In the genomic region with DNA sequence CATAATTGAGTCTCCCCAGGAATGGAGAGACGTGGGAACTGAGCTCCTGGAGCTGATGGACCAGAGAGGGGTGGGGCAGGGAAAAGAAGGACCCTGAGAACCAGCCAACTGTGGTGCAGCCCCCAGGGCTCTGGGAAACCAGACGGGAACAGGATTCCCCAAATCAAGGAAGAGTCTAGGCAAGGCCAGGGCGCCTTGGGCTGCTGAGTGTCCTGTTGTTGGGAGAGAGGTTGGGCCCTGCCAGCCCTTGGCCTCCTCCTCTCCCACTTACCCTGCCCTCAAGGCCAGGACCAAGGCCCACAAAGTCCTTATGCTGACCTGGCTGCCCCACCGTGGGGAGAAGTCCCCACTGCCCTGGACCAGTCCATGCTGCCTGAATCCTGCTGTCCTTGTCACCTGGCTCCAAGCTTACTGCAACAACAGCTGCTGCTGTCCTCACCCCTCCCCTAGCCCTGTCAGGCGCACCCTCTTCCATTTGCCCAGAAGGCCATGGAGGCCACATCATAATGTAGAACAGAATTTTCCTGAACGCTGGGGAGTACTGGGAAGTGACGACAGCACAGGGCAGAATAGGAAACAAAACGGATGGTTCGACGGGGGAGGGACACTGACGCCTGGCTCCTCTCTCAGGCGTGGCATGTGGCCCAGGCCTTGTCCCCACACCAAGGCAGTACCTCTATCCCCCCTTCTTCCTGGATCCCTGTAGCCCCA, we compare ENCODE assay signal across 32 cellular contexts.
DNase-seq lines count a peak whose midpoint lies in the region; ATAC-seq, FAIRE-seq and TF ChIP-seq lines count a peak whose summit lies in the region.
"Had no signal": no experiment of that assay in that cellular context is flagged by ENCODE, and none has a peak within 500 bp of the region (broad histone marks: within the 10 kb centered on the region; RNA-seq: fewer than 3 reads in every experiment).

No MANE protein-coding gene starts in this region.

- H3K4me2 ChIP-seq in H1 (ENCODE audit: insufficient read depth in 1 of 2, low read depth in 2 of 2, low read length in 2 of 2) = no peak overlapping the region
- H3K4me2 ChIP-seq: KMS-11 had no signal

- peaks cover 0 to 3% (median 0%) of the 10 kb centered on the region in 4 experiments; a peak in 4 of 7 replicates for H3K27me3 ChIP-seq in H1 (replicated peaks in 1 of 4; ENCODE audit: control insufficient read depth in 3 of 4, extremely low read depth in 1 of 4, insufficient read depth in 3 of 4, low read length in 3 of 4)
- H3K27me3 ChIP-seq in thyroid gland = no peaks in the 10 kb centered on the region
- H3K27me3 ChIP-seq: MG63, SJSA1 had no signal

- H3K23me2 ChIP-seq in H1 (ENCODE audit: low read depth, low read length) = peaks cover under 1% of the 10 kb centered on the region; the same call in 1 of the 2 replicates

- no peak overlapping the region; the same call in 1 of the 2 replicates for H2AK5ac ChIP-seq in H1 (ENCODE audit: low read depth, low read length)

- no peak for TF ChIP-seq RAD21 in H1 (IDR thresholded peaks at IDR 0.05 in 1 of 2, conservative IDR thresholded peaks at IDR 0.05 in 1 of 2; ENCODE audit: low read depth in 2 of 2, low read length in 2 of 2)

- H3K23ac ChIP-seq in H1 (ENCODE audit: insufficient read length) = no peak overlapping the region

- H3K4me1 ChIP-seq in H1 (replicated peaks in 1 of 4; ENCODE audit: control insufficient read depth in 3 of 4, insufficient read depth in 4 of 4, low read length in 3 of 4) = peaks cover 2 to 15% (median 7%) of the 10 kb centered on the region in 4 experiments; a peak in 5 of 7 replicates
- H3K4me1 ChIP-seq in thyroid gland = peaks cover 21 to 48% of the 10 kb centered on the region in 2 donors
- H3K4me1 ChIP-seq in kidney (ENCODE audit: control insufficient read depth in 1 of 2, insufficient read depth in 1 of 2, low read depth in 1 of 2, low read length in 2 of 2) = peaks cover 7 to 12% of the 10 kb centered on the region in 2 donors
- H3K4me1 ChIP-seq: HAP-1 had no signal

- no peaks in the 10 kb centered on the region for H3K79me1 ChIP-seq in H1 (ENCODE audit: low read depth, low read length)

- no peaks in the 10 kb centered on the region for H4K20me1 ChIP-seq in H1 (replicated peaks in 1 of 2; ENCODE audit: control insufficient read depth in 1 of 2, insufficient read depth in 2 of 2, low read length in 2 of 2)

- TF ChIP-seq CTCF in H1 (IDR thresholded peaks at IDR 0.05; ENCODE audit: control extremely low read depth in 1 of 3, insufficient read depth in 1 of 3, low read depth in 1 of 3, low read length in 3 of 3) (no peak), thyroid gland (IDR thresholded peaks at IDR 0.05) (no peak), kidney (IDR thresholded peaks at IDR 0.05; ENCODE audit: borderline replicate concordance, extremely low read depth, insufficient read depth) (no peak)

- 88% methylated on average over 5 of the region's 12 CpGs; no CpG with 5 or more reads in 1 of the 2 experiments for WGBS in H1 (ENCODE audit: extremely low coverage in 1 of 2, insufficient coverage in 1 of 2, insufficient read length in 1 of 2, insufficient replicate concordance in 2 of 2, low coverage in 1 of 2, low lambda C conversion rate in 2 of 2, missing lambda C conversion rate in 1 of 2), 2 experiments
- WGBS in thyroid gland, 2 donors = 91 to 92% methylated on average over 10 to 12 of the region's 12 CpGs

- H3K4me3 ChIP-seq in H1 (ENCODE audit: extremely low read depth in 1 of 4, insufficient read depth in 2 of 4, low read depth in 3 of 4, low read length in 4 of 4) (no peak overlapping the region), thyroid gland (replicated peaks in 1 of 3) (no peak overlapping the region), kidney (ENCODE audit: low read length in 2 of 2) (no peak overlapping the region)
- H3K4me3 ChIP-seq: GM12878, HAP-1, MG63, SJSA1, thoracic aorta had no signal

- no peak overlapping the region for H4K91ac ChIP-seq in H1 (replicated peaks; ENCODE audit: insufficient read length, low read length)

- no peak overlapping the region for H2BK5ac ChIP-seq in H1 (ENCODE audit: low read depth, low read length)

- H3K9ac ChIP-seq in H1 (replicated peaks in 1 of 4; ENCODE audit: extremely low read depth in 1 of 4, low read depth in 3 of 4, low read length in 3 of 4) = no peak overlapping the region
- H3K9ac ChIP-seq in kidney (ENCODE audit: low read length in 2 of 2) = no peak overlapping the region
- H3K9ac ChIP-seq: KMS-11 had no signal

- H4K5ac ChIP-seq in H1 (ENCODE audit: insufficient read length, low read depth, low read length) = no peak overlapping the region

- no peak overlapping the region for H3K18ac ChIP-seq in H1 (ENCODE audit: extremely low read depth, low read length)

- H3K36me3 ChIP-seq in H1 (ENCODE audit: control insufficient read depth in 2 of 4, insufficient read depth in 4 of 4, low read length in 3 of 4) (no peaks in the 10 kb centered on the region), thyroid gland (no peaks in the 10 kb centered on the region), kidney (ENCODE audit: control insufficient read depth in 1 of 2, insufficient read depth in 2 of 2, low read length in 2 of 2) (no peaks in the 10 kb centered on the region)
- H3K36me3 ChIP-seq: HAP-1, MG63, SJSA1, thoracic aorta had no signal

- no peaks in the 10 kb centered on the region for H3K9me3 ChIP-seq in H1 (ENCODE audit: insufficient read depth in 2 of 2, low read depth in 1 of 2, low read length in 1 of 2)
- no peaks in the 10 kb centered on the region for H3K9me3 ChIP-seq in thyroid gland
- H3K9me3 ChIP-seq in kidney (ENCODE audit: control insufficient read depth in 1 of 2, low read length in 2 of 2) = no peaks in the 10 kb centered on the region
- H3K9me3 ChIP-seq: HAP-1, MG63, SJSA1, thoracic aorta had no signal

- H3K79me2 ChIP-seq in H1 (ENCODE audit: control insufficient read depth in 1 of 2, insufficient read depth in 2 of 2, low read length in 2 of 2) = no peaks in the 10 kb centered on the region

- H2BK15ac ChIP-seq in H1 (ENCODE audit: low read length) = no peak overlapping the region

- ATAC-seq in left colon = no peak
- ATAC-seq: GM12878; natural killer cell; stimulated activated naive CD8-positive, alpha-beta T cell treated with anti-CD3 and anti-CD28 coated beads, Interleukin-15, Interleukin-2, amounts not matched to agents 100 U/mL and 50 U/mL, for 24 hours had no signal

- intact Hi-C loops in thyroid gland (cut with DNase I) (no loop called here), left colon (cut with DNase I, micrococcal nuclease) (no loop called here), kidney (cut with DNase I) (no loop called here)

- no peak overlapping the region for H4K8ac ChIP-seq in H1 (ENCODE audit: extremely low read depth, insufficient read depth, low read length)

- no peak overlapping the region for H2BK120ac ChIP-seq in H1 (replicated peaks; ENCODE audit: low read depth, low read length)

- no peak for FAIRE-seq in H1 (lab: Jason Lieb, UNC)
- no peak for FAIRE-seq in kidney (lab: Jason Lieb, UNC)
- FAIRE-seq: colon, GM12878, RCC 7860 had no signal

- CTCF ChIA-PET in H1 (lab: Charles Lee; ENCODE audit: partially characterized antibody) = interaction anchor here (0.7 to 2.4 kb wide), 6 partner anchors 8 to 723 kb away, joined by 3 to 8 read pairs (median 4); no protein-coding TSS in a partner anchor

- peak overlapping the region; percentile 28; the same call in 1 of the 2 replicates for H2BK12ac ChIP-seq in H1 (ENCODE audit: low read depth, low read length)

- H3K27ac ChIP-seq in H1 (ENCODE audit: low read depth, low read length) = no peak overlapping the region
- H3K27ac ChIP-seq in thyroid gland = peak overlapping the region in 2 of 3 donors; percentile 77 to 83
- H3K27ac ChIP-seq in kidney (ENCODE audit: low read depth in 2 of 2, low read length in 2 of 2) = peak overlapping the region in 1 of 2 donors; percentile 54
- H3K27ac ChIP-seq: epithelial cell of prostate, HL-60, KMS-11, SJSA1, thoracic aorta, VCaP had no signal

- 0 out of 2 replicates have a peak overlapping the region, but pooled peaks have one; percentile 25 for H2BK20ac ChIP-seq in H1 (ENCODE audit: low read length)

- DNase-seq in UCSD-AML1 (lab: John Stamatoyannopoulos, UW; ENCODE audit: unreplicated experiment) (peak; percentile 39), H1 (ENCODE audit: low read depth in 1 of 2, low spot score in 2 of 2) (no peak), myocyte (ENCODE audit: low read depth) (peak; percentile 71), thyroid gland (peak in 1 of 2 donors; percentile 21), left colon (no peak), kidney (no peak), NCI-H446 treated with DMSO at 0.1 percent for 48 hours (lab: John Stamatoyannopoulos, UW) (no peak)
- DNase-seq: activated CD4-positive, alpha-beta T cell treated with anti-CD3 and anti-CD28 coated beads for 4 hours; activated CD8-positive, alpha-beta memory T cell treated with anti-CD3 and anti-CD28 coated beads for 24 hours; activated effector memory CD4-positive, alpha-beta T cell treated with Interleukin-2 at 50 U/mL for 16 hours; activated naive CD8-positive, alpha-beta T cell treated with anti-CD3 and anti-CD28 coated beads for 36 hours; activated T-cell treated with anti-CD3 and anti-CD28 coated beads for 4 hours; CD8-positive, alpha-beta memory T cell; DMS 273 treated with DMSO at 0.1 percent for 48 hours; effector CD8-positive, alpha-beta T cell; glutamatergic neuron; natural killer cell; NCI-H2029; NCI-H69; stimulated activated naive CD8-positive, alpha-beta T cell treated with anti-CD3 and anti-CD28 coated beads, Interleukin-15, Interleukin-2, amounts not matched to agents 100 U/mL and 50 U/mL, for 24 hours; T-helper 9 cell had no signal

- H3K4ac ChIP-seq in H1 (replicated peaks; ENCODE audit: insufficient read length, low read depth, low read length) = no peak overlapping the region

- H2AFZ ChIP-seq in H1 (ENCODE audit: low read length) = no peak overlapping the region

- H3K14ac ChIP-seq in H1 (ENCODE audit: insufficient read length) = no peak overlapping the region

- TF ChIP-seq EP300 in H1 (IDR thresholded peaks at IDR 0.05; ENCODE audit: borderline replicate concordance in 1 of 2, low read depth in 2 of 2, low read length in 2 of 2) = no peak

- POLR2A ChIA-PET in H1 (lab: Charles Lee; ENCODE audit: partially characterized antibody) = interaction anchor here (0.5 to 0.7 kb wide), 2 partner anchors 13 to 93 kb away, joined by 3 read pairs; no protein-coding TSS in a partner anchor

- no peak overlapping the region for H3K56ac ChIP-seq in H1 (replicated peaks; ENCODE audit: insufficient read length, low read depth, low read length)

- TF ChIP-seq POLR2A in H1 (IDR thresholded peaks at IDR 0.05; ENCODE audit: control extremely low read depth in 1 of 2, low read depth in 2 of 2, low read length in 2 of 2) (no peak), thyroid gland (IDR thresholded peaks at IDR 0.05) (no peak)

TF ChIP-seq in H1, 55 proteins besides CTCF, POLR2A, EP300 and RAD21 (continues in another document):
- TF ChIP-seq ATF3 (IDR thresholded peaks at IDR 0.05; ENCODE audit: insufficient read depth, low read depth, low read length) (no peak), MAFK (IDR thresholded peaks at IDR 0.05; ENCODE audit: low read depth, low read length) (no peak), NANOG (IDR thresholded peaks at IDR 0.05; ENCODE audit: insufficient read depth, low read depth, low read length, poor library complexity, severe bottlenecking) (no peak)

Comparison
In these comparisons a context has a peak if more than half of its experiments do, and no peak if none do; other contexts are left out.
1. DNase-seq: peak in UCSD-AML1 (single experiment) and myocyte (single experiment); none in H1 (0 of 2), left colon (0 of 2), kidney (single experiment) and NCI-H446 treated with DMSO at 0.1 percent for 48 hours (single experiment).